In the genomic region with DNA sequence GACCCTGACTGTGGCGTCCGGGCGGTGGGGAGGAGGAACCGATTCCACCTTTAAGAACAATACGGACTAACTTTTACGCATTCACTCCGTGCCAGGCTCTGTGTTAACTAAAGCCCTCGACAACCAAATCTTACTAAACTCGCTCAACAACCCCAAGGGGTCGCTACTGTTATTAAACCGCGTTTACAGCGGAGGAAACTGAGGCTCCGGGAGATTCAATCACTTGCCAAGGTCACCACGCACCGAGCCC, we compare ENCODE assay signal across 9 cellular contexts. TPM values are rescaled to one million over a fixed set of nuclear protein-coding genes. Genes with fewer than 3 reads are reported as not detected.
DNase-seq lines count a peak whose midpoint lies in the region; FAIRE-seq and TF ChIP-seq lines count a peak whose summit lies in the region.
"Had no signal": no experiment of that assay in that cellular context is flagged by ENCODE, and none has a peak within 500 bp of the region (broad histone marks: within the 10 kb centered on the region; RNA-seq: fewer than 3 reads in every experiment).

No MANE protein-coding gene starts in this region.

- 37% methylated on average over 16 of the region's 16 CpGs for WGBS in thyroid gland, 2 donors

- no peak for DNase-seq in epithelial cell of esophagus (ENCODE audit: low read depth)
- no peak for DNase-seq in progenitor cell of endocrine pancreas (ENCODE audit: low spot score, unreplicated experiment)
- no peak for DNase-seq in D721Med (ENCODE audit: insufficient read length, low spot score)
- no peak for DNase-seq in thyroid gland
- no peak for DNase-seq in KG1 (lab: John Stamatoyannopoulos, UW)
- no peak for DNase-seq in glomerular visceral epithelial cell (ENCODE audit: extremely low spot score)

- peak overlapping the region; percentile 52 for H3K9ac ChIP-seq in OCI-LY1 (ENCODE audit: low read length)

- 0 out of 3 replicates have a peak, but pooled peaks have one; percentile 21 for TF ChIP-seq CTCF in GM12872 (IDR thresholded peaks at IDR 0.05; ENCODE audit: insufficient read depth, low read depth, low read length)
- TF ChIP-seq CTCF in OCI-LY1 (IDR thresholded peaks at IDR 0.05; ENCODE audit: low read length), result peak; percentile 63; the same call in 1 of the 2 replicates
- peak; percentile 12 for TF ChIP-seq CTCF in epithelial cell of esophagus (IDR thresholded peaks at IDR 0.05; ENCODE audit: insufficient read depth, low read depth, low read length, missing control alignments)
- peak; percentile 31 for TF ChIP-seq CTCF in progenitor cell of endocrine pancreas (IDR thresholded peaks at IDR 0.05; ENCODE audit: unreplicated experiment)
- TF ChIP-seq CTCF in D721Med (IDR thresholded peaks at IDR 0.05; ENCODE audit: insufficient read depth, missing control alignments), result no peak
- no peak for TF ChIP-seq CTCF in thyroid gland (IDR thresholded peaks at IDR 0.05)

- peaks cover 28% of the 10 kb centered on the region for H3K36me3 ChIP-seq in OCI-LY1 (ENCODE audit: insufficient read depth, low read length)
- H3K36me3 ChIP-seq in thyroid gland, result no peaks in the 10 kb centered on the region

- no peak for FAIRE-seq in D721Med (lab: Jason Lieb, UNC)

- H3K4me1 ChIP-seq in OCI-LY1 (ENCODE audit: insufficient read depth, low read length, severe bottlenecking) (peaks cover 18% of the 10 kb centered on the region), thyroid gland (peaks cover 0 to 28% of the 10 kb centered on the region in 2 donors)

- no peaks in the 10 kb centered on the region for H4K20me1 ChIP-seq in OCI-LY1 (ENCODE audit: insufficient read depth, low read length)

- peaks cover 3% of the 10 kb centered on the region for H3K9me3 Mint-ChIP-seq in progenitor cell of endocrine pancreas (ENCODE audit: low read depth)

- intact Hi-C loops in thyroid gland (cut with DNase I), result loop anchor here (5.0 kb wide), 1 partner anchor 33 kb away; no protein-coding TSS in a partner anchor

- no peaks in the 10 kb centered on the region for H3F3A ChIP-seq in OCI-LY1 (ENCODE audit: insufficient read depth, low read length)

- TF ChIP-seq POLR2A in thyroid gland (IDR thresholded peaks at IDR 0.05), result no peak

- peaks cover 18% of the 10 kb centered on the region for H3K36me3 Mint-ChIP-seq in progenitor cell of endocrine pancreas (ENCODE audit: insufficient read depth)

- H3K27me3 Mint-ChIP-seq in progenitor cell of endocrine pancreas, result peaks cover 3% of the 10 kb centered on the region

- H3K27ac ChIP-seq in OCI-LY1 (ENCODE audit: low read depth, low read length, poor library complexity, severe bottlenecking) (peak overlapping the region; percentile 15), thyroid gland (no peak overlapping the region)

- no peaks in the 10 kb centered on the region for H3K9me2 ChIP-seq in OCI-LY1 (ENCODE audit: low read depth, low read length)

- H3K4me3 Mint-ChIP-seq in progenitor cell of endocrine pancreas (ENCODE audit: low read depth), result peak overlapping the region; percentile 81

- H2AFZ ChIP-seq in OCI-LY1 (ENCODE audit: low read length), result no peak overlapping the region

- no peaks in the 10 kb centered on the region for H3K79me2 ChIP-seq in OCI-LY1 (ENCODE audit: insufficient read depth, low read length)

- peaks cover 15% of the 10 kb centered on the region for H3K4me1 Mint-ChIP-seq in progenitor cell of endocrine pancreas (ENCODE audit: low read depth)

- H3K27ac Mint-ChIP-seq in progenitor cell of endocrine pancreas, result no peak overlapping the region

- H3K4me3 ChIP-seq in OCI-LY1 (ENCODE audit: low read depth, low read length, poor library complexity, severe bottlenecking) (peak overlapping the region; percentile 71), epithelial cell of esophagus (ENCODE audit: low read length) (peak overlapping the region; percentile 51), thyroid gland (replicated peaks in 1 of 3) (peak overlapping the region in 1 of 3 donors; percentile 23)

- peaks cover 7% of the 10 kb centered on the region for H3K9me3 ChIP-seq in OCI-LY1 (ENCODE audit: low read length)
- H3K9me3 ChIP-seq in thyroid gland, result no peaks in the 10 kb centered on the region

- H3K4me2 ChIP-seq in OCI-LY1 (ENCODE audit: low read length), result peak overlapping the region; percentile 73

- H3K27me3 ChIP-seq in OCI-LY1 (ENCODE audit: insufficient read depth, low read length), result no peaks in the 10 kb centered on the region
- no peaks in the 10 kb centered on the region for H3K27me3 ChIP-seq in thyroid gland

RNA-seq across cellular contexts. Expression of gene SAMD1, which starts 1.2 kb away (rescaled TPM):
- total RNA-seq in progenitor cell of endocrine pancreas (64.7 and 72.4 TPM in 2 replicates), thyroid gland (10 to 100 TPM; 15.2 to 27.3 (median 22.7) TPM)

RNA-seq across cellular contexts. Expression of gene C19orf67, which starts 3.8 kb away (rescaled TPM):
- total RNA-seq in progenitor cell of endocrine pancreas (0.43 TPM in 1 of 2 replicates, not detected in the other), thyroid gland (not detected)

RNA-seq across cellular contexts. Expression of gene MISP3, which starts 16.8 kb away (rescaled TPM):
- 3.0 and 3.5 TPM in 2 replicates for total RNA-seq in progenitor cell of endocrine pancreas
- 1 to 10 TPM; 7.9 to 9.9 (median 9.1) TPM for total RNA-seq in thyroid gland

RNA-seq across cellular contexts. Expression of gene PALM3, which starts 27.5 kb away (rescaled TPM):
- total RNA-seq in progenitor cell of endocrine pancreas (5.7 and 7.7 TPM in 2 replicates), thyroid gland (1 to 10 TPM; 4.8 to 9.6 (median 6.8) TPM)
- total RNA-seq: T-helper 2 cell treated with Interferon-gamma antibody and Interleukin-4, amounts not matched to agents 100 ng/mL and 5 ng/mL, for 36 hours had no signal

RNA-seq across cellular contexts. Expression of gene PRKACA, which starts 28.2 kb away (rescaled TPM):
- total RNA-seq in progenitor cell of endocrine pancreas, result 87.4 and 92.1 TPM in 2 replicates
- 10 to 100 TPM; 33.2 to 69.4 (median 55.5) TPM for total RNA-seq in thyroid gland

Comparison
In these comparisons a context has a peak if more than half of its experiments do, and no peak if none do; other contexts are left out.
1. CTCF ChIP-seq: peak in GM12872 (single experiment), OCI-LY1 (single experiment), epithelial cell of esophagus (single experiment) and progenitor cell of endocrine pancreas (single experiment); none in D721Med (single experiment) and thyroid gland (0 of 6).